1 cellular context compared by ENCODE assay signal in the genomic region with DNA sequence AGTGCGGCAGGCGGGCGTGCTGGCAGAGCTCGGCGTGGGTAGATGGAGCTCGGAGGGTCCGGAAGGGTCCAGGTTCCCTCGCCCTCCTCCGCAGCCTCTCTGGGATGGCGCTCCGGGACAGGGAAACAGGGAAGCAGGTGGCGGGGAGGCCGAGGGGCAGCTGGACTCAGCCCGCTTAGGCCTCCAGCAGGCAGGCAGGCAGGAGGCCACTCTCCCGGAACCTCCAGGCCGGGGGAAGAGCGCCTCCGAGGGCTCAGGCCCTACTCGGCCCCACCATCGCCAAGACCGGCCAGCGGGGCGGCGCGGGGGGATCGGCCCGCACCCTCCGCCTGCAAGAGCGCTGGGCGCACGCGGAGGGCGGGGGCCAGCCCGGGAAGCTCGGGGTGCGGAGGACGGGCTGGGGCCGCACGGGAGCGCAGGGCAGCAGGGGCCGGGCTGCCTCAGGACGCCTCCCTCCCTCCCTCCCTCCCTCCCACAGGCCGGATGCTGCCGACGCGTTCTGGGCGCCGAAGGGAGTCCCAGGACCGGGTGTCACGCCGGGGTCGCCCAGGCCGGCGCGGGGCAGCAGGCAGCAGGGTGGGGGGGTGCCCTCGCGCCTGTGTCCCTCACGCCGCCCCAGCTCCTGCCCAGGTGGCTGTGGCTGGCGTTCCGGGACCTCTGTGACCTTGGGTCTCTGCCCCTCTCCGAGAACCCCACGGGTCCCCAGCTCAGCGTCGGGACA.
TF ChIP-seq lines count a peak whose summit lies in the region.

No MANE protein-coding gene starts in this region.

TF ChIP-seq in HepG2, 621 proteins besides CTCF, POLR2A, EP300 and RAD21 (continued from another document and continues in another):
- TF ChIP-seq, protein P1, sequence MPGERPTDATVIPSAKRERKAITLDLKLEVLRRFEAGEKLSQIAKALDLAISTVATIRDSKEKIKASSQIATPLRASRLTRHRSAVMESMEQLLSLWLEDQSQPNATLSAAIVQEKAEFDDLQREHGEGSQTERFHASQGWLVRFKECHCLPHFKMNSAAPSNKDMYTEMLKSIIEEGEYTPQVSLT (CRISPR knock-in tag; IDR thresholded peaks at IDR 0.05; ENCODE audit: borderline replicate concordance, low read depth), result no peak
- TF ChIP-seq NFRKB (IDR thresholded peaks at IDR 0.05) (no peak), ZNF776 (CRISPR knock-in tag; IDR thresholded peaks at IDR 0.05) (no peak), TBX3 (IDR thresholded peaks at IDR 0.05; ENCODE audit: borderline replicate concordance) (no peak), ZNF180 (CRISPR knock-in tag; IDR thresholded peaks at IDR 0.05; ENCODE audit: borderline replicate concordance, low read depth) (no peak), DMAP1 (CRISPR knock-in tag; IDR thresholded peaks at IDR 0.05) (no peak), ZNF350 (CRISPR knock-in tag; IDR thresholded peaks at IDR 0.05; ENCODE audit: borderline replicate concordance, low read depth) (no peak; the same call in 1 of the 2 replicates), REXO4 (CRISPR knock-in tag; IDR thresholded peaks at IDR 0.05; ENCODE audit: borderline replicate concordance) (no peak), ZBTB7B (CRISPR knock-in tag; IDR thresholded peaks at IDR 0.05) (no peak), KDM5A (IDR thresholded peaks at IDR 0.05; ENCODE audit: borderline replicate concordance, low read length) (no peak), RARG (CRISPR knock-in tag; IDR thresholded peaks at IDR 0.05; ENCODE audit: low read depth) (no peak), ZNF777 (CRISPR knock-in tag; IDR thresholded peaks at IDR 0.05) (no peak; the same call in 1 of the 2 replicates), ZSCAN30 (CRISPR knock-in tag; IDR thresholded peaks at IDR 0.05) (no peak), ZNF615 (CRISPR knock-in tag; IDR thresholded peaks at IDR 0.05; ENCODE audit: borderline replicate concordance) (no peak), NR2C2 (CRISPR knock-in tag; IDR thresholded peaks at IDR 0.05; ENCODE audit: borderline replicate concordance) (no peak), TEAD3 (CRISPR knock-in tag; optimal IDR thresholded peaks at IDR 0.05; ENCODE audit: borderline replicate concordance) (no peak), ADNP (CRISPR knock-in tag; IDR thresholded peaks at IDR 0.05) (no peak), ZNF644 (CRISPR knock-in tag; IDR thresholded peaks at IDR 0.05; ENCODE audit: low read depth) (no peak), KLF11 (CRISPR knock-in tag; IDR thresholded peaks at IDR 0.05) (no peak), KLF6 (CRISPR knock-in tag; IDR thresholded peaks at IDR 0.05) (no peak), KDM1A (CRISPR knock-in tag; IDR thresholded peaks at IDR 0.05) (no peak), MIER3 (CRISPR knock-in tag; IDR thresholded peaks at IDR 0.05; ENCODE audit: borderline replicate concordance) (no peak), ZNF629 (CRISPR knock-in tag; conservative IDR thresholded peaks at IDR 0.05) (no peak)
- TF ChIP-seq, protein P2, sequence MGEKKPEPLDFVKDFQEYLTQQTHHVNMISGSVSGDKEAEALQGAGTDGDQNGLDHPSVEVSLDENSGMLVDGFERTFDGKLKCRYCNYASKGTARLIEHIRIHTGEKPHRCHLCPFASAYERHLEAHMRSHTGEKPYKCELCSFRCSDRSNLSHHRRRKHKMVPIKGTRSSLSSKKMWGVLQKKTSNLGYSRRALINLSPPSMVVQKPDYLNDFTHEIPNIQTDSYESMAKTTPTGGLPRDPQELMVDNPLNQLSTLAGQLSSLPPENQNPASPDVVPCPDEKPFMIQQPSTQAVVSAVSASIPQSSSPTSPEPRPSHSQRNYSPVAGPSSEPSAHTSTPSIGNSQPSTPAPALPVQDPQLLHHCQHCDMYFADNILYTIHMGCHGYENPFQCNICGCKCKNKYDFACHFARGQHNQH (CRISPR knock-in tag; IDR thresholded peaks at IDR 0.05), result no peak
- TF ChIP-seq, protein P3, sequence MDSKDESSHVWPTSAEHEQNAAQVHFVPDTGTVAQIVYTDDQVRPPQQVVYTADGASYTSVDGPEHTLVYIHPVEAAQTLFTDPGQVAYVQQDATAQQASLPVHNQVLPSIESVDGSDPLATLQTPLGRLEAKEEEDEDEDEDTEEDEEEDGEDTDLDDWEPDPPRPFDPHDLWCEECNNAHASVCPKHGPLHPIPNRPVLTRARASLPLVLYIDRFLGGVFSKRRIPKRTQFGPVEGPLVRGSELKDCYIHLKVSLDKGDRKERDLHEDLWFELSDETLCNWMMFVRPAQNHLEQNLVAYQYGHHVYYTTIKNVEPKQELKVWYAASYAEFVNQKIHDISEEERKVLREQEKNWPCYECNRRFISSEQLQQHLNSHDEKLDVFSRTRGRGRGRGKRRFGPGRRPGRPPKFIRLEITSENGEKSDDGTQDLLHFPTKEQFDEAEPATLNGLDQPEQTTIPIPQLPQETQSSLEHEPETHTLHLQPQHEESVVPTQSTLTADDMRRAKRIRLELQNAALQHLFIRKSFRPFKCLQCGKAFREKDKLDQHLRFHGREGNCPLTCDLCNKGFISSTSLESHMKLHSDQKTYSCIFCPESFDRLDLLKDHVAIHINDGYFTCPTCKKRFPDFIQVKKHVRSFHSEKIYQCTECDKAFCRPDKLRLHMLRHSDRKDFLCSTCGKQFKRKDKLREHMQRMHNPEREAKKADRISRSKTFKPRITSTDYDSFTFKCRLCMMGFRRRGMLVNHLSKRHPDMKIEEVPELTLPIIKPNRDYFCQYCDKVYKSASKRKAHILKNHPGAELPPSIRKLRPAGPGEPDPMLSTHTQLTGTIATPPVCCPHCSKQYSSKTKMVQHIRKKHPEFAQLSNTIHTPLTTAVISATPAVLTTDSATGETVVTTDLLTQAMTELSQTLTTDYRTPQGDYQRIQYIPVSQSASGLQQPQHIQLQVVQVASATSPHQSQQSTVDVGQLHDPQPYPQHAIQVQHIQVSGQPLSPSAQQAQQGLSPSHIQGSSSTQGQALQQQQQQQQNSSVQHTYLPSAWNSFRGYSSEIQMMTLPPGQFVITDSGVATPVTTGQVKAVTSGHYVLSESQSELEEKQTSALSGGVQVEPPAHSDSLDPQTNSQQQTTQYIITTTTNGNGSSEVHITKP (CRISPR knock-in tag; IDR thresholded peaks at IDR 0.05; ENCODE audit: low read depth), result no peak
- TF ChIP-seq, protein P4, sequence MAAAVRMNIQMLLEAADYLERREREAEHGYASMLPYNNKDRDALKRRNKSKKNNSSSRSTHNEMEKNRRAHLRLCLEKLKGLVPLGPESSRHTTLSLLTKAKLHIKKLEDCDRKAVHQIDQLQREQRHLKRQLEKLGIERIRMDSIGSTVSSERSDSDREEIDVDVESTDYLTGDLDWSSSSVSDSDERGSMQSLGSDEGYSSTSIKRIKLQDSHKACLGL (CRISPR knock-in tag; IDR thresholded peaks at IDR 0.05), result 0 out of 2 replicates have a peak, but pooled peaks have one; percentile 33
- TF ChIP-seq, protein P5, sequence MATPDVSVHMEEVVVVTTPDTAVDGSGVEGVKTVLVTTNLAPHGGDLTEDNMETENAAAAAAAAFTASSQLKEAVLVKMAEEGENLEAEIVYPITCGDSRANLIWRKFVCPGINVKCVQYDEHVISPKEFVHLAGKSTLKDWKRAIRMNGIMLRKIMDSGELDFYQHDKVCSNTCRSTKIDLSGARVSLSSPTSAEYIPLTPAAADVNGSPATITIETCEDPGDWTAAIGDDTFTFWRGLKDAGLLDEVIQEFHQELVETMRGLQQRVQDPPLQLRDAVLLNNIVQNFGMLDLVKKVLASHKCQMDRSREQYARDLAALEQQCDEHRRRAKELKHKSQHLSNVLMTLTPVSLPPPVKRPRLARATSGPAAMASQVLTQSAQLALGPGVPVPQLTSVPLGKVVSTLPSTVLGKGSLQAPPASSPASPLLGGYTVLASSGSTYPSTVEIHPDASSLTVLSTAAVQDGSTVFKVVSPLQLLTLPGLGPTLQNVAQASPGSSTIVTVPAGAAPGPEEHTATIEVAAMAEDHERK (CRISPR knock-in tag; IDR thresholded peaks at IDR 0.05; ENCODE audit: low read depth), result no peak
- TF ChIP-seq, protein P6, sequence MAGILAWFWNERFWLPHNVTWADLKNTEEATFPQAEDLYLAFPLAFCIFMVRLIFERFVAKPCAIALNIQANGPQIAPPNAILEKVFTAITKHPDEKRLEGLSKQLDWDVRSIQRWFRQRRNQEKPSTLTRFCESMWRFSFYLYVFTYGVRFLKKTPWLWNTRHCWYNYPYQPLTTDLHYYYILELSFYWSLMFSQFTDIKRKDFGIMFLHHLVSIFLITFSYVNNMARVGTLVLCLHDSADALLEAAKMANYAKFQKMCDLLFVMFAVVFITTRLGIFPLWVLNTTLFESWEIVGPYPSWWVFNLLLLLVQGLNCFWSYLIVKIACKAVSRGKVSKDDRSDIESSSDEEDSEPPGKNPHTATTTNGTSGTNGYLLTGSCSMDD (CRISPR knock-in tag; IDR thresholded peaks at IDR 0.05), result no peak
- TF ChIP-seq, protein P7, sequence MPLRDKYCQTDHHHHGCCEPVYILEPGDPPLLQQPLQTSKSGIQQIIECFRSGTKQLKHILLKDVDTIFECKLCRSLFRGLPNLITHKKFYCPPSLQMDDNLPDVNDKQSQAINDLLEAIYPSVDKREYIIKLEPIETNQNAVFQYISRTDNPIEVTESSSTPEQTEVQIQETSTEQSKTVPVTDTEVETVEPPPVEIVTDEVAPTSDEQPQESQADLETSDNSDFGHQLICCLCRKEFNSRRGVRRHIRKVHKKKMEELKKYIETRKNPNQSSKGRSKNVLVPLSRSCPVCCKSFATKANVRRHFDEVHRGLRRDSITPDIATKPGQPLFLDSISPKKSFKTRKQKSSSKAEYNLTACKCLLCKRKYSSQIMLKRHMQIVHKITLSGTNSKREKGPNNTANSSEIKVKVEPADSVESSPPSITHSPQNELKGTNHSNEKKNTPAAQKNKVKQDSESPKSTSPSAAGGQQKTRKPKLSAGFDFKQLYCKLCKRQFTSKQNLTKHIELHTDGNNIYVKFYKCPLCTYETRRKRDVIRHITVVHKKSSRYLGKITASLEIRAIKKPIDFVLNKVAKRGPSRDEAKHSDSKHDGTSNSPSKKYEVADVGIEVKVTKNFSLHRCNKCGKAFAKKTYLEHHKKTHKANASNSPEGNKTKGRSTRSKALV (CRISPR knock-in tag; IDR thresholded peaks at IDR 0.05), result no peak
- TF ChIP-seq, protein P8, sequence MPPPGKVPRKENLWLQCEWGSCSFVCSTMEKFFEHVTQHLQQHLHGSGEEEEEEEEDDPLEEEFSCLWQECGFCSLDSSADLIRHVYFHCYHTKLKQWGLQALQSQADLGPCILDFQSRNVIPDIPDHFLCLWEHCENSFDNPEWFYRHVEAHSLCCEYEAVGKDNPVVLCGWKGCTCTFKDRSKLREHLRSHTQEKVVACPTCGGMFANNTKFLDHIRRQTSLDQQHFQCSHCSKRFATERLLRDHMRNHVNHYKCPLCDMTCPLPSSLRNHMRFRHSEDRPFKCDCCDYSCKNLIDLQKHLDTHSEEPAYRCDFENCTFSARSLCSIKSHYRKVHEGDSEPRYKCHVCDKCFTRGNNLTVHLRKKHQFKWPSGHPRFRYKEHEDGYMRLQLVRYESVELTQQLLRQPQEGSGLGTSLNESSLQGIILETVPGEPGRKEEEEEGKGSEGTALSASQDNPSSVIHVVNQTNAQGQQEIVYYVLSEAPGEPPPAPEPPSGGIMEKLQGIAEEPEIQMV (CRISPR knock-in tag; IDR thresholded peaks at IDR 0.05; ENCODE audit: low read depth), result no peak
- TF ChIP-seq, protein P9, sequence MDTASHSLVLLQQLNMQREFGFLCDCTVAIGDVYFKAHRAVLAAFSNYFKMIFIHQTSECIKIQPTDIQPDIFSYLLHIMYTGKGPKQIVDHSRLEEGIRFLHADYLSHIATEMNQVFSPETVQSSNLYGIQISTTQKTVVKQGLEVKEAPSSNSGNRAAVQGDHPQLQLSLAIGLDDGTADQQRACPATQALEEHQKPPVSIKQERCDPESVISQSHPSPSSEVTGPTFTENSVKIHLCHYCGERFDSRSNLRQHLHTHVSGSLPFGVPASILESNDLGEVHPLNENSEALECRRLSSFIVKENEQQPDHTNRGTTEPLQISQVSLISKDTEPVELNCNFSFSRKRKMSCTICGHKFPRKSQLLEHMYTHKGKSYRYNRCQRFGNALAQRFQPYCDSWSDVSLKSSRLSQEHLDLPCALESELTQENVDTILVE (CRISPR knock-in tag; IDR thresholded peaks at IDR 0.05), result no peak
- TF ChIP-seq, protein P10, sequence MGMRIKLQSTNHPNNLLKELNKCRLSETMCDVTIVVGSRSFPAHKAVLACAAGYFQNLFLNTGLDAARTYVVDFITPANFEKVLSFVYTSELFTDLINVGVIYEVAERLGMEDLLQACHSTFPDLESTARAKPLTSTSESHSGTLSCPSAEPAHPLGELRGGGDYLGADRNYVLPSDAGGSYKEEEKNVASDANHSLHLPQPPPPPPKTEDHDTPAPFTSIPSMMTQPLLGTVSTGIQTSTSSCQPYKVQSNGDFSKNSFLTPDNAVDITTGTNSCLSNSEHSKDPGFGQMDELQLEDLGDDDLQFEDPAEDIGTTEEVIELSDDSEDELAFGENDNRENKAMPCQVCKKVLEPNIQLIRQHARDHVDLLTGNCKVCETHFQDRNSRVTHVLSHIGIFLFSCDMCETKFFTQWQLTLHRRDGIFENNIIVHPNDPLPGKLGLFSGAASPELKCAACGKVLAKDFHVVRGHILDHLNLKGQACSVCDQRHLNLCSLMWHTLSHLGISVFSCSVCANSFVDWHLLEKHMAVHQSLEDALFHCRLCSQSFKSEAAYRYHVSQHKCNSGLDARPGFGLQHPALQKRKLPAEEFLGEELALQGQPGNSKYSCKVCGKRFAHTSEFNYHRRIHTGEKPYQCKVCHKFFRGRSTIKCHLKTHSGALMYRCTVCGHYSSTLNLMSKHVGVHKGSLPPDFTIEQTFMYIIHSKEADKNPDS (CRISPR knock-in tag; IDR thresholded peaks at IDR 0.05), result no peak
- TF ChIP-seq, protein P11, sequence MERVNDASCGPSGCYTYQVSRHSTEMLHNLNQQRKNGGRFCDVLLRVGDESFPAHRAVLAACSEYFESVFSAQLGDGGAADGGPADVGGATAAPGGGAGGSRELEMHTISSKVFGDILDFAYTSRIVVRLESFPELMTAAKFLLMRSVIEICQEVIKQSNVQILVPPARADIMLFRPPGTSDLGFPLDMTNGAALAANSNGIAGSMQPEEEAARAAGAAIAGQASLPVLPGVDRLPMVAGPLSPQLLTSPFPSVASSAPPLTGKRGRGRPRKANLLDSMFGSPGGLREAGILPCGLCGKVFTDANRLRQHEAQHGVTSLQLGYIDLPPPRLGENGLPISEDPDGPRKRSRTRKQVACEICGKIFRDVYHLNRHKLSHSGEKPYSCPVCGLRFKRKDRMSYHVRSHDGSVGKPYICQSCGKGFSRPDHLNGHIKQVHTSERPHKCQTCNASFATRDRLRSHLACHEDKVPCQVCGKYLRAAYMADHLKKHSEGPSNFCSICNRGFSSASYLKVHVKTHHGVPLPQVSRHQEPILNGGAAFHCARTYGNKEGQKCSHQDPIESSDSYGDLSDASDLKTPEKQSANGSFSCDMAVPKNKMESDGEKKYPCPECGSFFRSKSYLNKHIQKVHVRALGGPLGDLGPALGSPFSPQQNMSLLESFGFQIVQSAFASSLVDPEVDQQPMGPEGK (CRISPR knock-in tag; IDR thresholded peaks at IDR 0.05), result 0 out of 2 replicates have a peak, but pooled peaks have one; percentile 9
- TF ChIP-seq, protein P12, sequence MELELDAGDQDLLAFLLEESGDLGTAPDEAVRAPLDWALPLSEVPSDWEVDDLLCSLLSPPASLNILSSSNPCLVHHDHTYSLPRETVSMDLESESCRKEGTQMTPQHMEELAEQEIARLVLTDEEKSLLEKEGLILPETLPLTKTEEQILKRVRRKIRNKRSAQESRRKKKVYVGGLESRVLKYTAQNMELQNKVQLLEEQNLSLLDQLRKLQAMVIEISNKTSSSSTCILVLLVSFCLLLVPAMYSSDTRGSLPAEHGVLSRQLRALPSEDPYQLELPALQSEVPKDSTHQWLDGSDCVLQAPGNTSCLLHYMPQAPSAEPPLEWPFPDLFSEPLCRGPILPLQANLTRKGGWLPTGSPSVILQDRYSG (CRISPR knock-in tag; IDR thresholded peaks at IDR 0.05), result no peak
